In genomic region chr16:2007081-2007836, GRCh38 we compare ENCODE assay signal across 10 cellular contexts. TPM values are rescaled to one million over a fixed set of nuclear protein-coding genes. Genes with fewer than 3 reads are reported as not detected.
DNase-seq lines count a peak whose midpoint lies in the region; ATAC-seq, FAIRE-seq and TF ChIP-seq lines count a peak whose summit lies in the region.
"Had no signal": no experiment of that assay in that cellular context is flagged by ENCODE, and none has a peak within 500 bp of the region (broad histone marks: within the 10 kb centered on the region; RNA-seq: fewer than 3 reads in every experiment).

No MANE protein-coding gene starts in this region.

- H3K36me3 Mint-ChIP-seq in activated T-helper 2 cell treated with anti-CD3 and anti-CD28 coated beads, Interferon-gamma antibody, Interleukin-2, Interleukin-4, amounts not matched to agents 10 μg/mL and 5 μg/mL and 100 μg/mL, durations not matched to agents 14 hours and 24 hours and 36 hours (ENCODE audit: low read depth), result peaks cover 37% of the 10 kb centered on the region

- no TSS peak for BruUV-seq in HepG2 (replicated peaks; lab: Mats Ljungman, UMichigan)

- peak overlapping the region; percentile 83 for H3K4me2 ChIP-seq in HepG2 (ENCODE audit: low read depth, low read length)

- TF ChIP-seq RAD21 in HepG2 (CRISPR knock-in tag; IDR thresholded peaks at IDR 0.05), result no peak

- no peak overlapping the region for H2AFZ ChIP-seq in HepG2 (ENCODE audit: low read length)

- peaks cover 18% of the 10 kb centered on the region; the same call in 1 of the 2 replicates for H4K20me1 ChIP-seq in HepG2 (ENCODE audit: insufficient read depth, low read length)

- POLR2A ChIA-PET in HepG2 (lab: Yijun Ruan, JAX), result interaction anchor here (1.0 to 2.1 kb wide), 6 partner anchors 17 to 243 kb away, joined by 3 to 16 read pairs (median 6); partner anchors contain the start of genes RPS2 and TRAF7

- TF ChIP-seq EP300 in HepG2 (IDR thresholded peaks at IDR 0.05; ENCODE audit: low read depth in 2 of 2, low read length in 2 of 2), result no peak
- TF ChIP-seq EP300 in HepG2 (CRISPR knock-in tag; IDR thresholded peaks at IDR 0.05; ENCODE audit: borderline replicate concordance), result no peak

- no peak for FAIRE-seq in HepG2 (lab: Jason Lieb, UNC)
- no peak for FAIRE-seq in kidney (lab: Jason Lieb, UNC)

- in situ Hi-C loops in HepG2 (cut with HindIII; ENCODE audit: extremely low pct_ligation_motif_present, low pct_unique_long_range_greater_than_20kb), result no loop called here
- in situ Hi-C loops in G401 (cut with HindIII; ENCODE audit: low sequenced_read_pairs), result no loop called here

- no peaks in the 10 kb centered on the region for H3K9me3 ChIP-seq in HepG2 (ENCODE audit: low read length)
- no peaks in the 10 kb centered on the region for H3K9me3 ChIP-seq in right lobe of liver
- no peaks in the 10 kb centered on the region for H3K9me3 ChIP-seq in kidney (ENCODE audit: control insufficient read depth in 1 of 2, low read length in 2 of 2)
- H3K9me3 ChIP-seq in upper lobe of right lung, result no peaks in the 10 kb centered on the region
- no peaks in the 10 kb centered on the region for H3K9me3 ChIP-seq in tibial artery

- peak overlapping the region; percentile 78 for H3K27ac Mint-ChIP-seq in activated T-helper 2 cell treated with anti-CD3 and anti-CD28 coated beads, Interferon-gamma antibody, Interleukin-2, Interleukin-4, amounts not matched to agents 10 μg/mL and 5 μg/mL and 100 μg/mL, durations not matched to agents 14 hours and 24 hours and 36 hours

- peak overlapping the region; percentile 93; the same call in 1 of the 2 replicates for H3K9ac ChIP-seq in HepG2 (ENCODE audit: insufficient read depth, low read depth, low read length)
- no peak overlapping the region for H3K9ac ChIP-seq in kidney (ENCODE audit: low read length in 2 of 2)

- DNase-seq in HepG2 (ENCODE audit: low spot score), result no peak
- DNase-seq in right lobe of liver, result no peak
- DNase-seq in activated T-helper 2 cell treated with anti-CD3 and anti-CD28 coated beads, Interferon-gamma antibody, Interleukin-2, Interleukin-4, amounts not matched to agents 10 μg/mL and 5 μg/mL and 100 μg/mL, durations not matched to agents 14 hours and 24 hours and 36 hours (ENCODE audit: low spot score), result no peak
- peak; percentile 73 for DNase-seq in kidney
- no peak for DNase-seq in upper lobe of right lung
- DNase-seq in G401 (ENCODE audit: low spot score), result no peak
- no peak for DNase-seq in tibial artery
- DNase-seq: hypothalamus, NCI-H446 treated with DMSO at 0.1 percent for 48 hours had no signal

- H3K4me1 ChIP-seq in HepG2 (ENCODE audit: insufficient read depth, low read length), result peaks cover 66% of the 10 kb centered on the region
- H3K4me1 ChIP-seq in right lobe of liver, result peaks cover 0 to 36% (median 17%) of the 10 kb centered on the region in 4 donors
- H3K4me1 ChIP-seq in kidney (ENCODE audit: control insufficient read depth in 1 of 2, insufficient read depth in 1 of 2, low read depth in 1 of 2, low read length in 2 of 2), result peaks cover 3 to 41% of the 10 kb centered on the region in 2 donors
- peaks cover 60% of the 10 kb centered on the region for H3K4me1 ChIP-seq in upper lobe of right lung
- peaks cover 0 to 62% (median 59%) of the 10 kb centered on the region in 4 donors for H3K4me1 ChIP-seq in tibial artery

- peaks cover 22% of the 10 kb centered on the region for H3K4me1 Mint-ChIP-seq in activated T-helper 2 cell treated with anti-CD3 and anti-CD28 coated beads, Interferon-gamma antibody, Interleukin-2, Interleukin-4, amounts not matched to agents 10 μg/mL and 5 μg/mL and 100 μg/mL, durations not matched to agents 14 hours and 24 hours and 36 hours (ENCODE audit: low read depth)

- peak overlapping the region in 2 of 3 experiments; percentile 76 to 79; a peak in 5 of 6 replicates for H3K4me3 ChIP-seq in HepG2 (replicated peaks in 1 of 3; ENCODE audit: insufficient read depth in 1 of 3, low read depth in 2 of 3, low read length in 3 of 3)
- no peak overlapping the region for H3K4me3 ChIP-seq in right lobe of liver
- no peak overlapping the region for H3K4me3 ChIP-seq in kidney (ENCODE audit: low read length in 2 of 2)
- peak overlapping the region; percentile 84 for H3K4me3 ChIP-seq in upper lobe of right lung
- H3K4me3 ChIP-seq in tibial artery, result peak overlapping the region in 1 of 2 donors; percentile 90

- H3K36me3 ChIP-seq in HepG2 (replicated peaks in 1 of 2; ENCODE audit: control insufficient read depth in 1 of 2, insufficient read depth in 2 of 2, low read length in 2 of 2), result peaks cover 4 to 12% of the 10 kb centered on the region in 2 experiments; a peak in 2 of 5 replicates
- H3K36me3 ChIP-seq in right lobe of liver, result peaks cover 0 to 13% (median 5%) of the 10 kb centered on the region in 4 donors
- peaks cover 0 to 8% of the 10 kb centered on the region in 2 donors for H3K36me3 ChIP-seq in kidney (ENCODE audit: control insufficient read depth in 1 of 2, insufficient read depth in 2 of 2, low read length in 2 of 2)
- peaks cover 12% of the 10 kb centered on the region for H3K36me3 ChIP-seq in upper lobe of right lung
- H3K36me3 ChIP-seq in tibial artery, result peaks cover 12 to 21% (median 13%) of the 10 kb centered on the region in 3 donors

- intact Hi-C loops in HepG2 (cut with micrococcal nuclease; ENCODE audit: unreplicated experiment), result no loop called here
- intact Hi-C loops in right lobe of liver (cut with DNase I), result no loop called here
- intact Hi-C loops in activated T-helper 2 cell treated with anti-CD3 and anti-CD28 coated beads, Interferon-gamma antibody, Interleukin-2, Interleukin-4, amounts not matched to agents 10 μg/mL and 5 μg/mL and 100 μg/mL, durations not matched to agents 14 hours and 24 hours and 36 hours (cut with micrococcal nuclease), result loop anchor here (5.0 kb wide), 1 partner anchor 40 kb away; the partner anchor contains the start of genes NTHL1 and TSC2
- intact Hi-C loops in kidney (cut with DNase I), result no loop called here
- intact Hi-C loops in upper lobe of right lung (cut with DNase I), result no loop called here
- intact Hi-C loops in tibial artery (cut with DNase I; ENCODE audit: low total_unique reads), result no loop called here

- H3K27me3 ChIP-seq in HepG2 (ENCODE audit: control insufficient read depth in 1 of 2, insufficient read depth in 2 of 2, low read length in 2 of 2) (no peaks in the 10 kb centered on the region), right lobe of liver (no peaks in the 10 kb centered on the region), upper lobe of right lung (no peaks in the 10 kb centered on the region), tibial artery (no peaks in the 10 kb centered on the region)

- 88% methylated on average over 9 of the region's 16 CpGs for WGBS in HepG2 (ENCODE audit: low lambda C conversion rate)
- WGBS in right lobe of liver (ENCODE audit: insufficient coverage, low coverage, low lambda C conversion rate, missing lambda C conversion rate), result 63% methylated on average over 8 of the region's 16 CpGs

- H3K9me3 Mint-ChIP-seq in activated T-helper 2 cell treated with anti-CD3 and anti-CD28 coated beads, Interferon-gamma antibody, Interleukin-2, Interleukin-4, amounts not matched to agents 10 μg/mL and 5 μg/mL and 100 μg/mL, durations not matched to agents 14 hours and 24 hours and 36 hours, result no peaks in the 10 kb centered on the region

- no peaks in the 10 kb centered on the region for H3K27me3 Mint-ChIP-seq in activated T-helper 2 cell treated with anti-CD3 and anti-CD28 coated beads, Interferon-gamma antibody, Interleukin-2, Interleukin-4, amounts not matched to agents 10 μg/mL and 5 μg/mL and 100 μg/mL, durations not matched to agents 14 hours and 24 hours and 36 hours (ENCODE audit: low read depth)

- no peak overlapping the region for H3K27ac ChIP-seq in HepG2 (ENCODE audit: extremely low read length, insufficient read depth, low read length)
- no peak overlapping the region for H3K27ac ChIP-seq in right lobe of liver
- H3K27ac ChIP-seq in kidney (ENCODE audit: low read depth in 2 of 2, low read length in 2 of 2), result no peak overlapping the region
- peak overlapping the region; percentile 95 for H3K27ac ChIP-seq in upper lobe of right lung
- no peak overlapping the region for H3K27ac ChIP-seq in tibial artery

- CTCF ChIA-PET in HepG2 (lab: Yijun Ruan, JAX; ENCODE audit: low intra/inter-chr PET ratio, low total read pairs), result no interaction called here

- H3K79me2 ChIP-seq in HepG2 (ENCODE audit: insufficient read depth, low read length), result peaks cover 52% of the 10 kb centered on the region

- TF ChIP-seq CTCF in HepG2 (CRISPR knock-in tag; IDR thresholded peaks at IDR 0.05) (no peak), right lobe of liver (IDR thresholded peaks at IDR 0.05) (no peak), kidney (IDR thresholded peaks at IDR 0.05; ENCODE audit: borderline replicate concordance, extremely low read depth, insufficient read depth) (no peak), upper lobe of right lung (IDR thresholded peaks at IDR 0.05) (no peak), tibial artery (IDR thresholded peaks at IDR 0.05) (no peak)

- ATAC-seq in HepG2, result no peak
- ATAC-seq in right lobe of liver, result no peak
- ATAC-seq in upper lobe of right lung, result no peak
- ATAC-seq in HG03196 (IDR thresholded peaks at IDR 0.05; ENCODE audit: unreplicated experiment), result no peak

- no peak for TF ChIP-seq POLR2A in HepG2 (IDR thresholded peaks at IDR 0.05; ENCODE audit: insufficient read depth in 1 of 2, low read depth in 2 of 2, low read length in 2 of 2)
- no peak for TF ChIP-seq POLR2A in right lobe of liver (IDR thresholded peaks at IDR 0.05)

- peak overlapping the region; percentile 86 for H3K4me3 Mint-ChIP-seq in activated T-helper 2 cell treated with anti-CD3 and anti-CD28 coated beads, Interferon-gamma antibody, Interleukin-2, Interleukin-4, amounts not matched to agents 10 μg/mL and 5 μg/mL and 100 μg/mL, durations not matched to agents 14 hours and 24 hours and 36 hours (ENCODE audit: low read depth)

RNA-seq across cellular contexts. Expression of gene ZNF598, which starts 2.4 kb away (rescaled TPM):
- 9.5 and 13.5 TPM in 2 replicates for total RNA-seq in HepG2 (2016; rRNA removed; fragmentation: Illumina TruSeq; extraction: Trizol)
- 7.8 and 8.6 TPM in 2 replicates for total RNA-seq in HepG2 (2016; cell fraction: cytosol; rRNA removed; fragmentation: Illumina TruSeq; extraction: Trizol; ENCODE audit: low read depth)
- 6.1 and 14.0 TPM in 2 replicates for total RNA-seq in HepG2 (2016; cell fraction: insoluble cytoplasmic fraction; rRNA removed; fragmentation: Illumina TruSeq; extraction: Trizol)
- total RNA-seq in HepG2 (2016; cell fraction: membrane; rRNA removed; fragmentation: Illumina TruSeq; extraction: Trizol), result 8.0 and 9.4 TPM in 2 replicates
- total RNA-seq in HepG2 (2016; cell fraction: nucleus; rRNA removed; fragmentation: Illumina TruSeq; extraction: Trizol), result 15.2 and 16.0 TPM in 2 replicates
- polyA plus RNA-seq in HepG2 (2011; rRNA removed), result 14.2 and 17.6 TPM in 2 replicates
- 10.9 and 19.8 TPM in 2 replicates for polyA plus RNA-seq in HepG2 (2011; cell fraction: cytosol; rRNA removed)
- polyA plus RNA-seq in HepG2 (2011; cell fraction: nucleus; rRNA removed), result 80.6 and 103 TPM in 2 replicates
- polyA plus RNA-seq in HepG2 (2012), result 6.9 and 11.3 TPM in 2 replicates
- 4.2 and 5.0 TPM in 2 replicates for polyA plus RNA-seq in HepG2 (2016; cell fraction: cytosol; fragmentation: Illumina TruSeq; extraction: Trizol; ENCODE audit: low read depth)
- polyA plus RNA-seq in HepG2 (2016; cell fraction: insoluble cytoplasmic fraction; fragmentation: Illumina TruSeq; extraction: Trizol; ENCODE audit: low read depth), result 14.5 and 15.5 TPM in 2 replicates
- polyA plus RNA-seq in HepG2 (2016; cell fraction: membrane; fragmentation: Illumina TruSeq; extraction: Trizol; ENCODE audit: low read depth), result 8.5 and 11.6 TPM in 2 replicates
- 58.7 and 59.3 TPM in 2 replicates for polyA plus RNA-seq in HepG2 (2016; cell fraction: nucleus; fragmentation: Illumina TruSeq; extraction: Trizol; ENCODE audit: insufficient read depth, low read depth)
- polyA minus RNA-seq in HepG2 (2011; rRNA and poly(A)+ RNA removed; ENCODE audit: low replicate concordance), result 25.2 and 28.9 TPM in 2 replicates
- polyA minus RNA-seq in HepG2 (2011; cell fraction: cytosol; rRNA and poly(A)+ RNA removed), result 12.5 and 18.7 TPM in 2 replicates
- polyA minus RNA-seq in HepG2 (2011; cell fraction: nucleus; rRNA and poly(A)+ RNA removed), result 12.6 and 18.4 TPM in 2 replicates
- 10 to 100 TPM; 21.6 to 46.4 (median 25.0) TPM for total RNA-seq in right lobe of liver
- 82.0 and 83.3 TPM in 2 replicates for total RNA-seq in activated T-helper 2 cell treated with anti-CD3 and anti-CD28 coated beads, Interferon-gamma antibody, Interleukin-2, Interleukin-4, amounts not matched to agents 10 μg/mL and 5 μg/mL and 100 μg/mL, durations not matched to agents 14 hours and 24 hours and 36 hours
- total RNA-seq in kidney, result 34.9 TPM
- 14.3 TPM for polyA plus RNA-seq in kidney (ENCODE audit: insufficient read depth, low read depth, low replicate concordance)
- 38.2 TPM for total RNA-seq in upper lobe of right lung
- 58.0 and 72.1 TPM in 2 replicates for total RNA-seq in G401 (2014; rRNA removed; shearing (Covaris generic))

RNA-seq across cellular contexts. Expression of gene NPW, which starts 12.3 kb away (rescaled TPM):
- total RNA-seq in HepG2 (2016; rRNA removed; fragmentation: Illumina TruSeq; extraction: Trizol) (0.97 TPM in 1 of 2 replicates, not detected in the other), right lobe of liver (10 to 100 TPM in 2 of 6 experiments, 1 to 10 TPM in 4; 2.7 to 12.3 (median 8.2) TPM), kidney (not detected), upper lobe of right lung (not detected)
- 1.1 and 2.6 TPM in 2 replicates for total RNA-seq in HepG2 (2016; cell fraction: cytosol; rRNA removed; fragmentation: Illumina TruSeq; extraction: Trizol; ENCODE audit: low read depth)
- 0.87 TPM in 1 of 2 replicates, not detected in the other for total RNA-seq in HepG2 (2016; cell fraction: insoluble cytoplasmic fraction; rRNA removed; fragmentation: Illumina TruSeq; extraction: Trizol)
- 0.71 and 0.79 TPM in 2 replicates for total RNA-seq in HepG2 (2016; cell fraction: membrane; rRNA removed; fragmentation: Illumina TruSeq; extraction: Trizol)
- total RNA-seq in HepG2 (2016; cell fraction: nucleus; rRNA removed; fragmentation: Illumina TruSeq; extraction: Trizol), result not detected in 2 replicates
- polyA plus RNA-seq in HepG2 (2011; rRNA removed) (0.24 and 0.25 TPM in 2 replicates), kidney (ENCODE audit: insufficient read depth, low read depth, low replicate concordance) (not detected)
- 0.50 and 0.85 TPM in 2 replicates for polyA plus RNA-seq in HepG2 (2011; cell fraction: cytosol; rRNA removed)
- polyA plus RNA-seq in HepG2 (2011; cell fraction: nucleus; rRNA removed), result 1.1 and 1.2 TPM in 2 replicates
- polyA plus RNA-seq in HepG2 (2012), result 0.82 and 1.4 TPM in 2 replicates
- polyA plus RNA-seq in HepG2 (2016; cell fraction: cytosol; fragmentation: Illumina TruSeq; extraction: Trizol; ENCODE audit: low read depth), result 0.87 and 1.2 TPM in 2 replicates
- 0.61 and 0.63 TPM in 2 replicates for polyA plus RNA-seq in HepG2 (2016; cell fraction: insoluble cytoplasmic fraction; fragmentation: Illumina TruSeq; extraction: Trizol; ENCODE audit: low read depth)
- polyA plus RNA-seq in HepG2 (2016; cell fraction: membrane; fragmentation: Illumina TruSeq; extraction: Trizol; ENCODE audit: low read depth), result 0.42 and 0.81 TPM in 2 replicates
- polyA plus RNA-seq in HepG2 (2016; cell fraction: nucleus; fragmentation: Illumina TruSeq; extraction: Trizol; ENCODE audit: insufficient read depth, low read depth), result 0.85 and 2.0 TPM in 2 replicates
- polyA minus RNA-seq in HepG2 (2011; rRNA and poly(A)+ RNA removed; ENCODE audit: low replicate concordance), result 0.21 TPM in 1 of 2 replicates, not detected in the other
- polyA minus RNA-seq in HepG2 (2011; cell fraction: cytosol; rRNA and poly(A)+ RNA removed), result 3.4 TPM in 1 of 2 replicates, not detected in the other
- polyA minus RNA-seq in HepG2 (2011; cell fraction: nucleus; rRNA and poly(A)+ RNA removed), result 0.50 TPM in 1 of 2 replicates, not detected in the other
- total RNA-seq in activated T-helper 2 cell treated with anti-CD3 and anti-CD28 coated beads, Interferon-gamma antibody, Interleukin-2, Interleukin-4, amounts not matched to agents 10 μg/mL and 5 μg/mL and 100 μg/mL, durations not matched to agents 14 hours and 24 hours and 36 hours, result 4.2 and 5.1 TPM in 2 replicates
- total RNA-seq in G401 (2014; rRNA removed; shearing (Covaris generic)), result not detected in 2 replicates

RNA-seq across cellular contexts. Expression of gene SYNGR3, which starts 17.5 kb away (rescaled TPM):
- total RNA-seq in HepG2 (2016; rRNA removed; fragmentation: Illumina TruSeq; extraction: Trizol), result 0.58 and 0.97 TPM in 2 replicates
- 1.1 and 1.2 TPM in 2 replicates for total RNA-seq in HepG2 (2016; cell fraction: cytosol; rRNA removed; fragmentation: Illumina TruSeq; extraction: Trizol; ENCODE audit: low read depth)
- total RNA-seq in HepG2 (2016; cell fraction: insoluble cytoplasmic fraction; rRNA removed; fragmentation: Illumina TruSeq; extraction: Trizol), result 0.43 and 1.1 TPM in 2 replicates
- 1.5 and 2.1 TPM in 2 replicates for total RNA-seq in HepG2 (2016; cell fraction: membrane; rRNA removed; fragmentation: Illumina TruSeq; extraction: Trizol)
- total RNA-seq in HepG2 (2016; cell fraction: nucleus; rRNA removed; fragmentation: Illumina TruSeq; extraction: Trizol), result 0.84 and 0.85 TPM in 2 replicates
- polyA plus RNA-seq in HepG2 (2011; rRNA removed), result 5.7 and 7.4 TPM in 2 replicates
- polyA plus RNA-seq in HepG2 (2011; cell fraction: cytosol; rRNA removed), result 4.4 and 4.8 TPM in 2 replicates
- polyA plus RNA-seq in HepG2 (2011; cell fraction: nucleus; rRNA removed), result 10.2 and 11.3 TPM in 2 replicates
- polyA plus RNA-seq in HepG2 (2012), result 2.5 and 5.3 TPM in 2 replicates
- 1.00 and 1.2 TPM in 2 replicates for polyA plus RNA-seq in HepG2 (2016; cell fraction: cytosol; fragmentation: Illumina TruSeq; extraction: Trizol; ENCODE audit: low read depth)
- polyA plus RNA-seq in HepG2 (2016; cell fraction: insoluble cytoplasmic fraction; fragmentation: Illumina TruSeq; extraction: Trizol; ENCODE audit: low read depth), result 0.64 and 0.72 TPM in 2 replicates
- polyA plus RNA-seq in HepG2 (2016; cell fraction: membrane; fragmentation: Illumina TruSeq; extraction: Trizol; ENCODE audit: low read depth), result 1.2 and 1.4 TPM in 2 replicates
- polyA plus RNA-seq in HepG2 (2016; cell fraction: nucleus; fragmentation: Illumina TruSeq; extraction: Trizol; ENCODE audit: insufficient read depth, low read depth), result 1.1 and 1.4 TPM in 2 replicates
- 6.2 and 7.1 TPM in 2 replicates for polyA minus RNA-seq in HepG2 (2011; rRNA and poly(A)+ RNA removed; ENCODE audit: low replicate concordance)
- 4.1 and 4.4 TPM in 2 replicates for polyA minus RNA-seq in HepG2 (2011; cell fraction: cytosol; rRNA and poly(A)+ RNA removed)
- 1.3 and 2.1 TPM in 2 replicates for polyA minus RNA-seq in HepG2 (2011; cell fraction: nucleus; rRNA and poly(A)+ RNA removed)
- total RNA-seq in right lobe of liver, result under 1 TPM in 1 of 6 experiments, not detected in 5; 0.22 TPM
- 21.1 and 21.3 TPM in 2 replicates for total RNA-seq in activated T-helper 2 cell treated with anti-CD3 and anti-CD28 coated beads, Interferon-gamma antibody, Interleukin-2, Interleukin-4, amounts not matched to agents 10 μg/mL and 5 μg/mL and 100 μg/mL, durations not matched to agents 14 hours and 24 hours and 36 hours
- 2.2 TPM for total RNA-seq in kidney
- 4.6 TPM for polyA plus RNA-seq in kidney (ENCODE audit: insufficient read depth, low read depth, low replicate concordance)
- 0.61 TPM for total RNA-seq in upper lobe of right lung
- total RNA-seq in G401 (2014; rRNA removed; shearing (Covaris generic)), result 30.5 and 36.7 TPM in 2 replicates

RNA-seq across cellular contexts. Expression of gene NHERF2, which starts 19.4 kb away (rescaled TPM):
- total RNA-seq in HepG2 (2016; rRNA removed; fragmentation: Illumina TruSeq; extraction: Trizol) (15.8 and 23.7 TPM in 2 replicates), right lobe of liver (100 to 1,000 TPM; 129 to 284 (median 186) TPM), kidney (238 TPM), upper lobe of right lung (363 TPM)
- total RNA-seq in HepG2 (2016; cell fraction: cytosol; rRNA removed; fragmentation: Illumina TruSeq; extraction: Trizol; ENCODE audit: low read depth), result 17.2 and 21.7 TPM in 2 replicates
- 14.8 and 26.0 TPM in 2 replicates for total RNA-seq in HepG2 (2016; cell fraction: insoluble cytoplasmic fraction; rRNA removed; fragmentation: Illumina TruSeq; extraction: Trizol)
- 42.5 and 44.6 TPM in 2 replicates for total RNA-seq in HepG2 (2016; cell fraction: membrane; rRNA removed; fragmentation: Illumina TruSeq; extraction: Trizol)
- total RNA-seq in HepG2 (2016; cell fraction: nucleus; rRNA removed; fragmentation: Illumina TruSeq; extraction: Trizol), result 14.4 and 15.0 TPM in 2 replicates
- polyA plus RNA-seq in HepG2 (2011; rRNA removed) (39.3 and 47.2 TPM in 2 replicates), kidney (ENCODE audit: insufficient read depth, low read depth, low replicate concordance) (405 TPM)
- polyA plus RNA-seq in HepG2 (2011; cell fraction: cytosol; rRNA removed), result 28.8 and 54.4 TPM in 2 replicates
- polyA plus RNA-seq in HepG2 (2011; cell fraction: nucleus; rRNA removed), result 94.7 and 105 TPM in 2 replicates
- 25.8 and 38.7 TPM in 2 replicates for polyA plus RNA-seq in HepG2 (2012)
- polyA plus RNA-seq in HepG2 (2016; cell fraction: cytosol; fragmentation: Illumina TruSeq; extraction: Trizol; ENCODE audit: low read depth), result 54.0 and 63.1 TPM in 2 replicates
- 37.8 and 52.2 TPM in 2 replicates for polyA plus RNA-seq in HepG2 (2016; cell fraction: insoluble cytoplasmic fraction; fragmentation: Illumina TruSeq; extraction: Trizol; ENCODE audit: low read depth)
- polyA plus RNA-seq in HepG2 (2016; cell fraction: membrane; fragmentation: Illumina TruSeq; extraction: Trizol; ENCODE audit: low read depth), result 72.6 and 84.9 TPM in 2 replicates
- 53.4 and 59.6 TPM in 2 replicates for polyA plus RNA-seq in HepG2 (2016; cell fraction: nucleus; fragmentation: Illumina TruSeq; extraction: Trizol; ENCODE audit: insufficient read depth, low read depth)
- 6.8 and 36.4 TPM in 2 replicates for polyA minus RNA-seq in HepG2 (2011; rRNA and poly(A)+ RNA removed; ENCODE audit: low replicate concordance)
- 24.4 and 28.2 TPM in 2 replicates for polyA minus RNA-seq in HepG2 (2011; cell fraction: cytosol; rRNA and poly(A)+ RNA removed)
- polyA minus RNA-seq in HepG2 (2011; cell fraction: nucleus; rRNA and poly(A)+ RNA removed), result 13.3 and 13.8 TPM in 2 replicates
- total RNA-seq in activated T-helper 2 cell treated with anti-CD3 and anti-CD28 coated beads, Interferon-gamma antibody, Interleukin-2, Interleukin-4, amounts not matched to agents 10 μg/mL and 5 μg/mL and 100 μg/mL, durations not matched to agents 14 hours and 24 hours and 36 hours, result 2.3 and 2.6 TPM in 2 replicates
- 20.5 and 28.9 TPM in 2 replicates for total RNA-seq in G401 (2014; rRNA removed; shearing (Covaris generic))

RNA-seq across cellular contexts. Expression of gene GFER, which starts 23.3 kb away (rescaled TPM):
- total RNA-seq in HepG2 (2016; rRNA removed; fragmentation: Illumina TruSeq; extraction: Trizol), result 68.3 and 71.7 TPM in 2 replicates
- 42.3 and 42.4 TPM in 2 replicates for total RNA-seq in HepG2 (2016; cell fraction: cytosol; rRNA removed; fragmentation: Illumina TruSeq; extraction: Trizol; ENCODE audit: low read depth)
- total RNA-seq in HepG2 (2016; cell fraction: insoluble cytoplasmic fraction; rRNA removed; fragmentation: Illumina TruSeq; extraction: Trizol), result 71.7 and 77.6 TPM in 2 replicates
- 45.9 and 49.4 TPM in 2 replicates for total RNA-seq in HepG2 (2016; cell fraction: membrane; rRNA removed; fragmentation: Illumina TruSeq; extraction: Trizol)
- 27.4 and 40.1 TPM in 2 replicates for total RNA-seq in HepG2 (2016; cell fraction: nucleus; rRNA removed; fragmentation: Illumina TruSeq; extraction: Trizol)
- polyA plus RNA-seq in HepG2 (2011; rRNA removed), result 28.6 and 35.9 TPM in 2 replicates
- 25.2 and 31.0 TPM in 2 replicates for polyA plus RNA-seq in HepG2 (2011; cell fraction: cytosol; rRNA removed)
- polyA plus RNA-seq in HepG2 (2011; cell fraction: nucleus; rRNA removed), result 27.0 and 27.5 TPM in 2 replicates
- polyA plus RNA-seq in HepG2 (2012), result 28.9 and 37.4 TPM in 2 replicates
- polyA plus RNA-seq in HepG2 (2016; cell fraction: cytosol; fragmentation: Illumina TruSeq; extraction: Trizol; ENCODE audit: low read depth), result 55.8 and 56.5 TPM in 2 replicates
- 83.7 and 99.4 TPM in 2 replicates for polyA plus RNA-seq in HepG2 (2016; cell fraction: insoluble cytoplasmic fraction; fragmentation: Illumina TruSeq; extraction: Trizol; ENCODE audit: low read depth)
- polyA plus RNA-seq in HepG2 (2016; cell fraction: membrane; fragmentation: Illumina TruSeq; extraction: Trizol; ENCODE audit: low read depth), result 49.1 and 52.1 TPM in 2 replicates
- polyA plus RNA-seq in HepG2 (2016; cell fraction: nucleus; fragmentation: Illumina TruSeq; extraction: Trizol; ENCODE audit: insufficient read depth, low read depth), result 66.2 and 67.2 TPM in 2 replicates
- 12.3 and 20.5 TPM in 2 replicates for polyA minus RNA-seq in HepG2 (2011; rRNA and poly(A)+ RNA removed; ENCODE audit: low replicate concordance)
- polyA minus RNA-seq in HepG2 (2011; cell fraction: cytosol; rRNA and poly(A)+ RNA removed), result 16.4 and 18.5 TPM in 2 replicates
- polyA minus RNA-seq in HepG2 (2011; cell fraction: nucleus; rRNA and poly(A)+ RNA removed), result 14.7 and 14.8 TPM in 2 replicates
- 10 to 100 TPM; 16.1 to 18.6 (median 18.0) TPM for total RNA-seq in right lobe of liver
- total RNA-seq in activated T-helper 2 cell treated with anti-CD3 and anti-CD28 coated beads, Interferon-gamma antibody, Interleukin-2, Interleukin-4, amounts not matched to agents 10 μg/mL and 5 μg/mL and 100 μg/mL, durations not matched to agents 14 hours and 24 hours and 36 hours, result 39.2 and 40.0 TPM in 2 replicates
- 25.0 TPM for total RNA-seq in kidney
- 45.6 TPM for polyA plus RNA-seq in kidney (ENCODE audit: insufficient read depth, low read depth, low replicate concordance)
- 23.1 TPM for total RNA-seq in upper lobe of right lung
- 41.8 and 51.5 TPM in 2 replicates for total RNA-seq in G401 (2014; rRNA removed; shearing (Covaris generic))

Comparison
In these comparisons a context has a peak if more than half of its experiments do, and no peak if none do; other contexts are left out.
1. H3K4me3 ChIP-seq: peak in HepG2 (2 of 3) and upper lobe of right lung (single experiment); none in right lobe of liver (0 of 3) and kidney (0 of 2).